Comparison of ENCODE assay signal across 16 cellular contexts in the genomic region with DNA sequence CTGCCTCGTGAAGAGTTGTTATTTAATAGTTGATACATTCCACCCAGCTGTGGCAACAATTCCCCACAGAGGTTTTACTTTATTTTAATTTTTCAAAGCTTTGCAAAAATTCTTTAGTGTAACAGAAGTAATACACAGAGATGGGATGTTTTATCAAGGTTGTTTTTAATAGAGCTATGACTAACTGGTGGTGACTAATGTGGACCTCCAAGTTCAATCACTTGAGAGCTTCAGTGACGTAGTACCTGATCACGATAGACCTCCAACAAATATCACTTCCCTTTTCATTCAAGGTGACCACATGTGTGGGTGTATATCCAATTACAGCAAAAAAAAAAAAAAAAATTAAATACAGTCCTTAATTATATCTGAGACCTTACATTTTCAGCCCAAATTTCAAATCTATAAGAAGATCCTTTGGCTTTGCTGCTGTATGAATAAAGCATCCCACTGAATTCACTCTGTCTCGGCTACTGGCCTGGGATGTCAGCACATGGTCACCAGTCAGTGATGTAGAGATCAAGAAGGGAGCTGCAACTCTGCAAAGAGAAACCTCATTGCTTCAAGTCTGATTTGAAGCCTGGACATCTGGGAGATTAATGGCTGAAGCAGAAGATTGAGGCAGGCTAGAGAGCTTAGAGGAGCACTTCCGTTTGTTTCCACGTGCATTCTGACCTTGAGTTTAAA.
DNase-seq lines count a peak whose midpoint lies in the region; ATAC-seq and TF ChIP-seq lines count a peak whose summit lies in the region.
"Had no signal": no experiment of that assay in that cellular context is flagged by ENCODE, and none has a peak within 500 bp of the region (broad histone marks: within the 10 kb centered on the region; RNA-seq: fewer than 3 reads in every experiment).

No MANE protein-coding gene starts in this region.

- H3K4me3 ChIP-seq in adipocyte (ENCODE audit: low read length) (no peak overlapping the region), heart right ventricle (no peak overlapping the region)
- H3K4me3 ChIP-seq: sigmoid colon had no signal

- TF ChIP-seq CTCF in osteocyte (IDR thresholded peaks at IDR 0.05) (no peak), heart right ventricle (IDR thresholded peaks at IDR 0.05) (no peak)

- H3K27ac ChIP-seq in heart right ventricle, result no peak overlapping the region
- H3K27ac ChIP-seq: HL-60, sigmoid colon had no signal

- peak; percentile 63 for ATAC-seq in GM18517 (IDR thresholded peaks at IDR 0.05; ENCODE audit: unreplicated experiment)
- ATAC-seq in HG03060 (IDR thresholded peaks at IDR 0.05; ENCODE audit: low read depth, unreplicated experiment), result peak; percentile 70
- no peak for ATAC-seq in heart right ventricle
- no peak for ATAC-seq in HG02763 (IDR thresholded peaks at IDR 0.05; ENCODE audit: unreplicated experiment)
- ATAC-seq: T-cell had no signal

- intact Hi-C loops in heart right ventricle (cut with DNase I), result loop anchor here in 5 of 10 donors (10.0 kb wide), 5 partner anchors 255 to 1545 kb away; no protein-coding TSS in a partner anchor

- no peaks in the 10 kb centered on the region for H3K27me3 ChIP-seq in adipocyte (replicated peaks; ENCODE audit: control insufficient read depth, insufficient read depth, low read length)
- no peaks in the 10 kb centered on the region for H3K27me3 ChIP-seq in heart right ventricle
- H3K27me3 ChIP-seq: sigmoid colon had no signal

- H3K4me3 Mint-ChIP-seq in osteocyte (ENCODE audit: unreplicated experiment), result no peak overlapping the region
- H3K4me3 Mint-ChIP-seq: activated naive CD8-positive, alpha-beta T cell; T-cell had no signal

- H3K36me3 Mint-ChIP-seq in osteocyte (ENCODE audit: unreplicated experiment), result no peaks in the 10 kb centered on the region
- H3K36me3 Mint-ChIP-seq: activated naive CD8-positive, alpha-beta T cell; T-cell had no signal

- WGBS in heart right ventricle, 2 donors, result 81 to 85% methylated on average over 6 of the region's 6 CpGs

- H3K9me3 ChIP-seq in adipocyte (ENCODE audit: control insufficient read depth, low read length) (no peaks in the 10 kb centered on the region), heart right ventricle (no peaks in the 10 kb centered on the region)
- H3K9me3 ChIP-seq: sigmoid colon had no signal

- peak; percentile 44 for DNase-seq in adipocyte (ENCODE audit: low read depth)
- DNase-seq in osteocyte (ENCODE audit: extremely low spot score, unreplicated experiment), result no peak
- no peak for DNase-seq in heart right ventricle
- DNase-seq in dermis blood vessel endothelial cell, result no peak
- no peak for DNase-seq in iPS-NIHi11 (ENCODE audit: low spot score)
- DNase-seq: activated CD4-positive, alpha-beta T cell treated with anti-CD3 and anti-CD28 coated beads, Interleukin-2, amount 50 U/mL, for 48 hours; H7; NCI-H1694 treated with DMSO at 0.1 percent for 48 hours; NK-92 treated with Interleukin-12 subunit alpha and Interleukin-12 subunit beta, amount 100 ng/mL, for 24 hours; sigmoid colon; T-cell had no signal

- H3K4me1 ChIP-seq in adipocyte (ENCODE audit: control insufficient read depth, insufficient read depth, low read length) (peaks cover 6% of the 10 kb centered on the region), heart right ventricle (peaks cover 0 to 29% (median 7%) of the 10 kb centered on the region in 9 donors)
- H3K4me1 ChIP-seq: sigmoid colon had no signal

- H3K27me3 Mint-ChIP-seq in osteocyte (ENCODE audit: unreplicated experiment), result no peaks in the 10 kb centered on the region
- H3K27me3 Mint-ChIP-seq: activated naive CD8-positive, alpha-beta T cell had no signal

- H3K9ac ChIP-seq in adipocyte (ENCODE audit: low read length), result no peak overlapping the region

- peak overlapping the region; percentile 63 for H3K27ac Mint-ChIP-seq in osteocyte (ENCODE audit: unreplicated experiment)
- H3K27ac Mint-ChIP-seq: activated naive CD8-positive, alpha-beta T cell; T-cell had no signal

- no peaks in the 10 kb centered on the region for H3K9me3 Mint-ChIP-seq in osteocyte (ENCODE audit: unreplicated experiment)
- H3K9me3 Mint-ChIP-seq: T-cell had no signal

- H3K4me1 Mint-ChIP-seq in osteocyte (ENCODE audit: unreplicated experiment), result peaks cover 65% of the 10 kb centered on the region
- H3K4me1 Mint-ChIP-seq: T-cell had no signal

- H3K36me3 ChIP-seq in adipocyte (ENCODE audit: control insufficient read depth, insufficient read depth, low read length, severe bottlenecking), result no peaks in the 10 kb centered on the region
- H3K36me3 ChIP-seq in heart right ventricle, result no peaks in the 10 kb centered on the region
- H3K36me3 ChIP-seq: sigmoid colon had no signal

Comparison
In these comparisons a context has a peak if more than half of its experiments do, and no peak if none do; other contexts are left out.
1. ATAC-seq: peak in GM18517 (single experiment) and HG03060 (single experiment); none in heart right ventricle (0 of 8) and HG02763 (single experiment).